ENCODE assay signal across 20 cellular contexts in genomic region chr2:197266477-197266876, GRCh38. TPM values are rescaled to one million over a fixed set of nuclear protein-coding genes. Genes with fewer than 3 reads are reported as not detected.
DNase-seq lines count a peak whose midpoint lies in the region; ATAC-seq and TF ChIP-seq lines count a peak whose summit lies in the region.
"Had no signal": no experiment of that assay in that cellular context is flagged by ENCODE, and none has a peak within 500 bp of the region (broad histone marks: within the 10 kb centered on the region; RNA-seq: fewer than 3 reads in every experiment).

No MANE protein-coding gene starts in this region.

- peak overlapping the region; percentile 90 for H3K27ac Mint-ChIP-seq in activated CD8-positive, alpha-beta T cell treated with anti-CD3 and anti-CD28 coated beads for 36 hours

- no peaks in the 10 kb centered on the region for H3K9me3 Mint-ChIP-seq in activated CD8-positive, alpha-beta T cell treated with anti-CD3 and anti-CD28 coated beads for 36 hours

- no peak overlapping the region for H3K4me3 ChIP-seq in mucosa of descending colon
- H3K4me3 ChIP-seq: dorsolateral prefrontal cortex, HAP-1, lung had no signal

- POLR2A ChIA-PET in activated CD8-positive, alpha-beta T cell treated with anti-CD3 and anti-CD28 coated beads for 36 hours (lab: Charles Lee) = interaction anchor here (0.7 to 5.2 kb wide), 6 partner anchors 11 to 42 kb away, joined by 3 to 47 read pairs (median 4); partner anchors contain the start of gene ANKRD44

- peak; percentile 27 for DNase-seq in stimulated activated CD4-positive, alpha-beta T cell treated with anti-CD3 and anti-CD28 coated beads, Interleukin-4, amount 100 ng/mL, for 24 hours
- no peak for DNase-seq in stimulated activated CD4-positive, alpha-beta T cell treated with anti-CD3 and anti-CD28 coated beads, Interleukin-12 subunit alpha, Interleukin-12 subunit beta, amount 100 ng/mL, for 4 hours
- DNase-seq in activated CD8-positive, alpha-beta T cell treated with anti-CD3 and anti-CD28 coated beads for 36 hours = peak; percentile 44
- DNase-seq in mucosa of descending colon (no peak), H4 (ENCODE audit: low spot score) (no peak), posterior cingulate gyrus (no peak), COR-L47 (lab: John Stamatoyannopoulos, UW) (no peak)
- DNase-seq: activated CD4-positive, alpha-beta T cell treated with anti-CD3 and anti-CD28 coated beads for 1 hour; activated effector memory CD4-positive, alpha-beta T cell treated with Interleukin-2 at 50 U/mL for 16 hours; brain microvascular endothelial cell; dorsolateral prefrontal cortex; GF-D8; MM.1S; NCI-H187 treated with DMSO at 0.1 percent for 48 hours; NCI-H446 treated with DMSO at 0.1 percent for 48 hours; SHP77 treated with DMSO at 0.1 percent for 48 hours had no signal

- H3K4me1 ChIP-seq in mucosa of descending colon (ENCODE audit: low read depth) = peaks cover 8% of the 10 kb centered on the region
- H3K4me1 ChIP-seq: HAP-1 had no signal

- no peaks in the 10 kb centered on the region for H3K36me3 ChIP-seq in mucosa of descending colon (ENCODE audit: low read depth)
- H3K36me3 ChIP-seq: brain microvascular endothelial cell, HAP-1 had no signal

- H3K4me1 Mint-ChIP-seq in activated CD8-positive, alpha-beta T cell treated with anti-CD3 and anti-CD28 coated beads for 36 hours (ENCODE audit: low read depth) = peaks cover 97% of the 10 kb centered on the region

- no peaks in the 10 kb centered on the region for H3K27me3 Mint-ChIP-seq in activated CD8-positive, alpha-beta T cell treated with anti-CD3 and anti-CD28 coated beads for 36 hours

- no peaks in the 10 kb centered on the region for H3K9me3 ChIP-seq in mucosa of descending colon
- H3K9me3 ChIP-seq: HAP-1 had no signal

- peaks cover 40% of the 10 kb centered on the region for H3K36me3 Mint-ChIP-seq in activated CD8-positive, alpha-beta T cell treated with anti-CD3 and anti-CD28 coated beads for 36 hours (ENCODE audit: low read depth)

- CTCF ChIA-PET in activated CD8-positive, alpha-beta T cell treated with anti-CD3 and anti-CD28 coated beads for 36 hours (lab: Charles Lee) = interaction anchor here (0.6 to 4.5 kb wide), 6 partner anchors 9 to 154 kb away, joined by 3 to 22 read pairs (median 4); no protein-coding TSS in a partner anchor

- ATAC-seq in activated CD8-positive, alpha-beta T cell treated with anti-CD3 and anti-CD28 coated beads for 36 hours = peak; percentile 58
- peak; percentile 33 for ATAC-seq in mucosa of descending colon
- ATAC-seq: esophagus mucosa, HepG2 had no signal

- intact Hi-C loops in activated CD8-positive, alpha-beta T cell treated with anti-CD3 and anti-CD28 coated beads for 36 hours (cut with micrococcal nuclease) = loop anchor here (2.0 kb wide), 1 partner anchor 18 kb away; no protein-coding TSS in a partner anchor
- intact Hi-C loops in mucosa of descending colon (cut with DNase I, micrococcal nuclease) (no loop called here), posterior cingulate gyrus (cut with DNase I) (no loop called here)

- no peak for TF ChIP-seq CTCF in activated CD8-positive, alpha-beta T cell treated with anti-CD3 and anti-CD28 coated beads for 36 hours (IDR thresholded peaks at IDR 0.05)
- TF ChIP-seq CTCF in mucosa of descending colon (IDR thresholded peaks at IDR 0.05) = no peak

- peak overlapping the region; percentile 47 for H3K4me3 Mint-ChIP-seq in activated CD8-positive, alpha-beta T cell treated with anti-CD3 and anti-CD28 coated beads for 36 hours

RNA-seq across cellular contexts. Expression of gene ANKRD44, which starts 44.1 kb away (rescaled TPM):
- 100 to 1,000 TPM; 131 to 132 TPM for total RNA-seq in activated CD8-positive, alpha-beta T cell treated with anti-CD3 and anti-CD28 coated beads for 36 hours
- 10 to 100 TPM in 2 of 3 donors, 1 to 10 TPM in 1; 9.7 to 25.7 (median 13.7) TPM for total RNA-seq in mucosa of descending colon
- 1.9 and 4.0 TPM in 2 replicates for total RNA-seq in H4 (2014; rRNA removed; shearing (Covaris generic))

Comparison
In these comparisons a context has a peak if more than half of its experiments do, and no peak if none do; other contexts are left out.
1. DNase-seq: peak in stimulated activated CD4-positive, alpha-beta T cell treated with anti-CD3 and anti-CD28 coated beads, Interleukin-4, amount 100 ng/mL, for 24 hours (single experiment) and activated CD8-positive, alpha-beta T cell treated with anti-CD3 and anti-CD28 coated beads for 36 hours (single experiment); none in stimulated activated CD4-positive, alpha-beta T cell treated with anti-CD3 and anti-CD28 coated beads, Interleukin-12 subunit alpha, Interleukin-12 subunit beta, amount 100 ng/mL, for 4 hours (single experiment), mucosa of descending colon (0 of 3), H4 (single experiment), posterior cingulate gyrus (0 of 10) and COR-L47 (single experiment).
2. RNA of gene ANKRD44, which starts 44.1 kb away (total RNA-seq): 131 to 132 TPM in activated CD8-positive, alpha-beta T cell treated with anti-CD3 and anti-CD28 coated beads for 36 hours; 9.7 to 25.7 TPM in mucosa of descending colon and 1.9 to 4.0 TPM in H4; every median in the first group is over 4 times any median in the second.